ENCODE assay signal across 9 cellular contexts in genomic region chr11:68311155-68312116, GRCh38. TPM values are rescaled to one million over a fixed set of nuclear protein-coding genes. Genes with fewer than 3 reads are reported as not detected.
DNase-seq lines count a peak whose midpoint lies in the region; ATAC-seq, FAIRE-seq and TF ChIP-seq lines count a peak whose summit lies in the region.
"Had no signal": no experiment of that assay in that cellular context is flagged by ENCODE, and none has a peak within 500 bp of the region (broad histone marks: within the 10 kb centered on the region; RNA-seq: fewer than 3 reads in every experiment).

No MANE protein-coding gene starts in this region.

- H3K27ac ChIP-seq in A549 (peak overlapping the region; percentile 90 to 99), HCT116 (ENCODE audit: low read depth, low read length) (peak overlapping the region; percentile 93; the same call in 1 of the 2 replicates), mucosa of rectum (ENCODE audit: low read depth in 2 of 2, low read length in 2 of 2) (peak overlapping the region; percentile 40 to 52)

- CTCF ChIA-PET in A549 (lab: Yijun Ruan, JAX) (interaction anchor here (0.8 to 6.9 kb wide), 8 partner anchors 7 to 74 kb away, joined by 3 to 75 read pairs (median 4); partner anchors contain the start of gene C11orf24), HCT116 (lab: Charles Lee) (interaction anchor here (1.1 kb wide), 1 partner anchor 39 kb away, joined by 3 read pairs; the partner anchor contains the start of gene C11orf24)

- H4K20me1 ChIP-seq in HCT116 (ENCODE audit: insufficient read depth), result no peaks in the 10 kb centered on the region

- TF ChIP-seq RAD21 in A549 (conservative IDR thresholded peaks at IDR 0.05 in 1 of 2, IDR thresholded peaks at IDR 0.05 in 1 of 2) (no peak), HCT116 (IDR thresholded peaks at IDR 0.05; ENCODE audit: low read depth) (no peak)

- H3K36me3 ChIP-seq in HCT116 (ENCODE audit: control insufficient read depth in 1 of 2, insufficient read depth in 2 of 2, low read length in 2 of 2), result no peaks in the 10 kb centered on the region
- no peaks in the 10 kb centered on the region for H3K36me3 ChIP-seq in adipocyte (ENCODE audit: control insufficient read depth, insufficient read depth, low read length, severe bottlenecking)
- no peaks in the 10 kb centered on the region for H3K36me3 ChIP-seq in mucosa of rectum (ENCODE audit: control insufficient read depth in 2 of 2, insufficient read depth in 2 of 2, low read length in 2 of 2)

- no peak for TF ChIP-seq EP300 in A549 (IDR thresholded peaks at IDR 0.05)

- TF ChIP-seq POLR2A in A549 (IDR thresholded peaks at IDR 0.05; ENCODE audit: low read length) (no peak), HCT116 (IDR thresholded peaks at IDR 0.05; ENCODE audit: borderline replicate concordance, extremely low read depth, insufficient read depth, insufficient read length) (no peak)

- RAD21 ChIA-PET in HCT116 (lab: Charles Lee; ENCODE audit: low non-redundant PET in 1 of 2, low total read pairs in 2 of 2, uncharacterized antibody in 2 of 2, unreplicated experiment in 2 of 2), result interaction anchor here in 1 of 2 experiments (1.2 kb wide), 1 partner anchor 31 kb away, joined by 4 read pairs; no protein-coding TSS in a partner anchor

- H3K79me2 ChIP-seq in HCT116 (ENCODE audit: insufficient read depth, low read length), result peaks cover 35% of the 10 kb centered on the region

- H3K27me3 ChIP-seq in HCT116 (ENCODE audit: insufficient read depth, low read length) (no peaks in the 10 kb centered on the region), adipocyte (replicated peaks; ENCODE audit: control insufficient read depth, insufficient read depth, low read length) (no peaks in the 10 kb centered on the region), mucosa of rectum (ENCODE audit: control insufficient read depth in 2 of 2, insufficient read depth in 2 of 2, low read length in 2 of 2) (no peaks in the 10 kb centered on the region)

- no peaks in the 10 kb centered on the region for H3K9me3 ChIP-seq in A549
- H3K9me3 ChIP-seq in HCT116 (ENCODE audit: control insufficient read depth in 1 of 2, insufficient read depth in 1 of 2, low read depth in 1 of 2, low read length in 2 of 2), result no peaks in the 10 kb centered on the region
- no peaks in the 10 kb centered on the region for H3K9me3 ChIP-seq in adipocyte (ENCODE audit: control insufficient read depth, low read length)
- H3K9me3 ChIP-seq in mucosa of rectum (ENCODE audit: control insufficient read depth in 2 of 2, low read length in 2 of 2), result no peaks in the 10 kb centered on the region

- no TSS peak for BruUV-seq in HCT116 (replicated peaks; lab: Mats Ljungman, UMichigan)

- H3K4me1 ChIP-seq in A549, result peaks cover 23% of the 10 kb centered on the region
- peaks cover 25 to 52% of the 10 kb centered on the region in 2 experiments for H3K4me1 ChIP-seq in HCT116 (ENCODE audit: control insufficient read depth in 1 of 2, insufficient read depth in 2 of 2, low read length in 2 of 2)
- peaks cover 25% of the 10 kb centered on the region for H3K4me1 ChIP-seq in adipocyte (ENCODE audit: control insufficient read depth, insufficient read depth, low read length)
- H3K4me1 ChIP-seq in mucosa of rectum (ENCODE audit: control insufficient read depth in 2 of 2, insufficient read depth in 2 of 2, low read length in 2 of 2), result peaks cover 23 to 26% of the 10 kb centered on the region in 2 donors

- intact Hi-C loops in HCT116 (cut with micrococcal nuclease), result loop anchor here (10.0 kb wide), 1 partner anchor 73 kb away; no protein-coding TSS in a partner anchor

- H3K9ac ChIP-seq in HCT116 (ENCODE audit: low read length) (peak overlapping the region; percentile 58), adipocyte (ENCODE audit: low read length) (no peak overlapping the region), mucosa of rectum (ENCODE audit: low read depth in 1 of 2, low read length in 2 of 2) (no peak overlapping the region)

- ATAC-seq in A549 (no peak), HCT116 (no peak), HG03045 (IDR thresholded peaks at IDR 0.05; ENCODE audit: unreplicated experiment) (no peak)

- H3K9me2 ChIP-seq in HCT116 (ENCODE audit: insufficient read depth), result no peaks in the 10 kb centered on the region

- peak overlapping the region; percentile 91 for H3K4me3 ChIP-seq in A549
- H3K4me3 ChIP-seq in HCT116 (replicated peaks in 1 of 2; ENCODE audit: low read depth in 1 of 2, low read length in 2 of 2), result peak overlapping the region; percentile 32 to 56
- H3K4me3 ChIP-seq in adipocyte (ENCODE audit: low read length), result peak overlapping the region; percentile 47
- no peak overlapping the region for H3K4me3 ChIP-seq in mucosa of rectum (ENCODE audit: low read length in 2 of 2)

- TF ChIP-seq CTCF in A549 (IDR thresholded peaks at IDR 0.05) (no peak), HCT116 (IDR thresholded peaks at IDR 0.05 in 2 of 3, conservative IDR thresholded peaks at IDR 0.05 in 1 of 3; ENCODE audit: borderline replicate concordance in 1 of 3, insufficient read depth in 1 of 3, low read depth in 2 of 3, low read length in 2 of 3) (no peak)

- 91% methylated on average over 24 of the region's 25 CpGs for WGBS in A549 (ENCODE audit: missing lambda C conversion rate)

- no peak for FAIRE-seq in A549 (lab: Jason Lieb, UNC)

- POLR2A ChIA-PET in A549 (lab: Yijun Ruan, JAX) (no interaction called here), HCT116 (lab: Charles Lee) (no interaction called here)

- H3K4me2 ChIP-seq in A549 (peak overlapping the region; percentile 94), HCT116 (ENCODE audit: low read length) (peak overlapping the region; percentile 82)

- no peak overlapping the region for H2AFZ ChIP-seq in HCT116 (ENCODE audit: low read depth, low read length, poor library complexity, severe bottlenecking)

- no peak for DNase-seq in A549 (ENCODE audit: low read depth in 1 of 2, low spot score in 1 of 2)
- no peak for DNase-seq in HCT116 (ENCODE audit: low read depth, low spot score)
- DNase-seq in adipocyte (ENCODE audit: low read depth), result no peak
- DNase-seq in T1000 (lab: John Stamatoyannopoulos, UW), result no peak
- DNase-seq in AML-193 (lab: John Stamatoyannopoulos, UW), result no peak
- DNase-seq in NCI-H526 (lab: John Stamatoyannopoulos, UW), result no peak
- DNase-seq: NCI-H446 treated with DMSO at 0.1 percent for 48 hours had no signal

TF ChIP-seq in A549, 52 proteins besides CTCF, POLR2A, EP300 and RAD21 (continues in another document):
- no peak for TF ChIP-seq FOSB (CRISPR knock-in tag; IDR thresholded peaks at IDR 0.05)
- TF ChIP-seq HES2 (IDR thresholded peaks at IDR 0.05), result no peak
- no peak for TF ChIP-seq NR3C1 (IDR thresholded peaks at IDR 0.05)
- TF ChIP-seq HDAC2 (IDR thresholded peaks at IDR 0.05), result no peak
- no peak for TF ChIP-seq NPAS2 (CRISPR knock-in tag; IDR thresholded peaks at IDR 0.05; ENCODE audit: borderline replicate concordance)
- no peak for TF ChIP-seq HEYL (CRISPR knock-in tag; IDR thresholded peaks at IDR 0.05)
- TF ChIP-seq RARB (CRISPR knock-in tag; IDR thresholded peaks at IDR 0.05), result no peak
- no peak for TF ChIP-seq EHMT2 (IDR thresholded peaks at IDR 0.05; ENCODE audit: low read depth)
- no peak for TF ChIP-seq FOSL2 (IDR thresholded peaks at IDR 0.05)
- no peak for TF ChIP-seq FOSL2 (CRISPR knock-in tag; IDR thresholded peaks at IDR 0.05)
- TF ChIP-seq ZSCAN20 (CRISPR knock-in tag; IDR thresholded peaks at IDR 0.05), result no peak
- TF ChIP-seq CBX8 (IDR thresholded peaks at IDR 0.05), result no peak
- no peak for TF ChIP-seq ESRRA (IDR thresholded peaks at IDR 0.05; ENCODE audit: borderline replicate concordance, low read length)
- no peak for TF ChIP-seq CBX2 (IDR thresholded peaks at IDR 0.05; ENCODE audit: borderline replicate concordance, low read depth)
- no peak for TF ChIP-seq SMC3 (IDR thresholded peaks at IDR 0.05)

TF ChIP-seq in HCT116, 20 proteins besides CTCF, POLR2A, EP300 and RAD21:
- TF ChIP-seq SRF (IDR thresholded peaks at IDR 0.05; ENCODE audit: low read depth), result no peak
- TF ChIP-seq SP1 (IDR thresholded peaks at IDR 0.05; ENCODE audit: low read depth), result no peak
- TF ChIP-seq EZH2phosphoT487 (IDR thresholded peaks at IDR 0.05; ENCODE audit: borderline replicate concordance), result no peak
- TF ChIP-seq YY1 (IDR thresholded peaks at IDR 0.05; ENCODE audit: extremely low read depth, insufficient replicate concordance, low read depth, low read length), result no peak

RNA-seq across cellular contexts. Expression of gene LRP5, which starts 1.0 kb away (rescaled TPM):
- polyA plus RNA-seq in A549 (2011; rRNA removed) (10.9 and 15.9 TPM in 2 replicates), A549 (2017; fragmentation: RNase III; extraction: RNeasy Plus Mini Kit Qiagen cat#74134 plus additional on column Dnase treatment) (29.5 to 34.6 TPM (median 32.3 TPM) in 3 replicates)
- 23.6 and 30.4 TPM in 2 replicates for polyA plus RNA-seq in A549 (2012; cell fraction: cytosol; rRNA removed)
- polyA plus RNA-seq in A549 (2012; cell fraction: nucleus; rRNA removed), result 58.4 and 70.6 TPM in 2 replicates
- polyA minus RNA-seq in A549 (2011; rRNA and poly(A)+ RNA removed), result 24.8 and 32.0 TPM in 2 replicates
- total RNA-seq in HCT116 (2021; ENCODE audit: unreplicated experiment), result 55.2 TPM
- polyA plus RNA-seq in HCT116 (2012), result 58.9 and 66.2 TPM in 2 replicates

RNA-seq across cellular contexts. Expression of gene C11orf24, which starts 39.7 kb away (rescaled TPM):
- polyA plus RNA-seq in A549 (2011; rRNA removed) (29.4 and 30.6 TPM in 2 replicates), A549 (2017; fragmentation: RNase III; extraction: RNeasy Plus Mini Kit Qiagen cat#74134 plus additional on column Dnase treatment) (43.8 to 47.8 TPM (median 44.0 TPM) in 3 replicates)
- polyA plus RNA-seq in A549 (2012; cell fraction: cytosol; rRNA removed), result 55.0 and 69.8 TPM in 2 replicates
- polyA plus RNA-seq in A549 (2012; cell fraction: nucleus; rRNA removed), result 45.5 and 58.2 TPM in 2 replicates
- 34.8 and 37.4 TPM in 2 replicates for polyA minus RNA-seq in A549 (2011; rRNA and poly(A)+ RNA removed)
- total RNA-seq in HCT116 (2021; ENCODE audit: unreplicated experiment), result 37.8 TPM
- 38.9 and 39.9 TPM in 2 replicates for polyA plus RNA-seq in HCT116 (2012)

Comparison
In these comparisons a context has a peak if more than half of its experiments do, and no peak if none do; other contexts are left out.
1. H3K4me3 ChIP-seq: peak in A549 (single experiment), HCT116 (2 of 2) and adipocyte (single experiment); none in mucosa of rectum (0 of 2).
2. Peak in every context shown above with its lines, with median percentiles within 50 percentile points of each other: H3K27ac ChIP-seq.